In genomic region chr11:125110996-125111340, GRCh38 we compare ENCODE assay signal across 8 cellular contexts. TPM values are rescaled to one million over a fixed set of nuclear protein-coding genes. Genes with fewer than 3 reads are reported as not detected.
A peak's percentile ranks its signal among the peaks of the same experiment; 100 is the strongest.
DNase-seq lines count a peak whose midpoint lies in the region; ATAC-seq, FAIRE-seq and TF ChIP-seq lines count a peak whose summit lies in the region.

No MANE protein-coding gene starts in this region.

- H4K20me1 ChIP-seq in OCI-LY1 (ENCODE audit: insufficient read depth, low read length) = no peaks in the 10 kb centered on the region

- H2AFZ ChIP-seq in OCI-LY1 (ENCODE audit: low read length) = no peak overlapping the region

- H3K4me3 ChIP-seq in A549 (peak overlapping the region; percentile 63), OCI-LY1 (ENCODE audit: low read depth, low read length, poor library complexity, severe bottlenecking) (peak overlapping the region; percentile 93), muscle layer of duodenum (ENCODE audit: low read depth in 1 of 2, low read length in 2 of 2) (peak overlapping the region; percentile 82 to 99)

- 2% methylated on average over 9 of the region's 9 CpGs for WGBS in A549 (ENCODE audit: missing lambda C conversion rate)

- POLR2A ChIA-PET in A549 (lab: Yijun Ruan, JAX) = interaction anchor here (1.1 kb wide), 1 partner anchor 15 kb away, joined by 3 read pairs; no protein-coding TSS in a partner anchor

- H3K36me3 ChIP-seq in ES-I3 (ENCODE audit: insufficient read depth, low read length) (no peaks in the 10 kb centered on the region), OCI-LY1 (ENCODE audit: insufficient read depth, low read length) (peaks cover 6% of the 10 kb centered on the region), muscle layer of duodenum (ENCODE audit: control insufficient read depth in 1 of 2, insufficient read depth in 2 of 2, low read length in 2 of 2) (no peaks in the 10 kb centered on the region)

- H3K9me3 ChIP-seq in A549 (peaks cover 12% of the 10 kb centered on the region; the same call in 2 of the 3 replicates), ES-I3 (ENCODE audit: control insufficient read depth, insufficient read depth, low read length) (peaks cover 6% of the 10 kb centered on the region), OCI-LY1 (ENCODE audit: low read length) (0 out of 2 replicates have a peak, but pooled peaks cover 2% of the 10 kb centered on the region), muscle layer of duodenum (ENCODE audit: control insufficient read depth in 1 of 2, low read length in 2 of 2) (no peaks in the 10 kb centered on the region)

- peak overlapping the region; percentile 71 for H3K4me2 ChIP-seq in A549
- H3K4me2 ChIP-seq in OCI-LY1 (ENCODE audit: low read length) = peak overlapping the region; percentile 92

- TF ChIP-seq POLR2A in A549 (IDR thresholded peaks at IDR 0.05; ENCODE audit: low read length) = no peak

- H3K27ac ChIP-seq in A549 = peak overlapping the region; percentile 74 to 93
- H3K27ac ChIP-seq in OCI-LY1 (ENCODE audit: low read depth, low read length, poor library complexity, severe bottlenecking) = peak overlapping the region; percentile 37
- H3K27ac ChIP-seq in muscle layer of duodenum (ENCODE audit: low read length) = peak overlapping the region; percentile 83

- H3F3A ChIP-seq in OCI-LY1 (ENCODE audit: insufficient read depth, low read length) = no peaks in the 10 kb centered on the region

- no peak for TF ChIP-seq EP300 in A549 (IDR thresholded peaks at IDR 0.05)

- H3K27me3 ChIP-seq in OCI-LY1 (ENCODE audit: insufficient read depth, low read length) (no peaks in the 10 kb centered on the region), muscle layer of duodenum (ENCODE audit: low read depth, low read length) (no peaks in the 10 kb centered on the region)

- TF ChIP-seq CTCF in A549 (IDR thresholded peaks at IDR 0.05) (no peak), OCI-LY1 (IDR thresholded peaks at IDR 0.05; ENCODE audit: low read length) (no peak)

- TF ChIP-seq RAD21 in A549 (conservative IDR thresholded peaks at IDR 0.05 in 1 of 2, IDR thresholded peaks at IDR 0.05 in 1 of 2) = no peak

- H3K9ac ChIP-seq in ES-I3 (ENCODE audit: low read depth, low read length) = peak overlapping the region; percentile 99
- peak overlapping the region; percentile 84 for H3K9ac ChIP-seq in OCI-LY1 (ENCODE audit: low read length)

- DNase-seq in A549 (ENCODE audit: low read depth in 1 of 2, low spot score in 1 of 2) (peak in 1 of 2 experiments; percentile 5), cerebellum (ENCODE audit: low spot score) (peak; percentile 25), middle frontal gyrus (ENCODE audit: extremely low spot score, low spot score) (no peak)

- peaks cover 12% of the 10 kb centered on the region; the same call in 2 of the 3 replicates for H3K4me1 ChIP-seq in A549
- no peaks in the 10 kb centered on the region for H3K4me1 ChIP-seq in ES-I3 (ENCODE audit: insufficient read depth, low read length)
- H3K4me1 ChIP-seq in OCI-LY1 (ENCODE audit: insufficient read depth, low read length, severe bottlenecking) = peaks cover 21% of the 10 kb centered on the region
- peaks cover 0 to 12% of the 10 kb centered on the region in 2 donors for H3K4me1 ChIP-seq in muscle layer of duodenum (ENCODE audit: control insufficient read depth in 1 of 2, insufficient read depth in 2 of 2, low read length in 2 of 2)

- H3K9me2 ChIP-seq in OCI-LY1 (ENCODE audit: low read depth, low read length) = no peaks in the 10 kb centered on the region

- no peak for FAIRE-seq in A549 (lab: Jason Lieb, UNC)

- ATAC-seq in A549 (peak; percentile 21 to 46; a peak in 5 of 6 replicates), HG02610 (IDR thresholded peaks at IDR 0.05; ENCODE audit: unreplicated experiment) (no peak), GM19452 (IDR thresholded peaks at IDR 0.05; ENCODE audit: unreplicated experiment) (no peak)

- H3K79me2 ChIP-seq in OCI-LY1 (ENCODE audit: insufficient read depth, low read length) = no peaks in the 10 kb centered on the region

- CTCF ChIA-PET in A549 (lab: Yijun Ruan, JAX) = interaction anchor here (3.4 kb wide), 1 partner anchor 13 kb away, joined by 19 read pairs; no protein-coding TSS in a partner anchor

TF ChIP-seq in A549, 52 proteins besides CTCF, POLR2A, EP300 and RAD21:
- TF ChIP-seq PHF8 (IDR thresholded peaks at IDR 0.05; ENCODE audit: borderline replicate concordance, low read depth) (no peak), CHD2 (IDR thresholded peaks at IDR 0.05; ENCODE audit: low read length, partially characterized antibody) (no peak), NPAS2 (CRISPR knock-in tag; IDR thresholded peaks at IDR 0.05; ENCODE audit: borderline replicate concordance) (no peak), MAX (IDR thresholded peaks at IDR 0.05) (no peak), ZNF302 (CRISPR knock-in tag; IDR thresholded peaks at IDR 0.05) (no peak)

RNA-seq across cellular contexts. Expression of gene TMEM218, which starts 0.5 kb away (rescaled TPM):
- polyA plus RNA-seq in A549 (2011; rRNA removed) (31.3 and 34.6 TPM in 2 replicates), A549 (2017; fragmentation: RNase III; extraction: RNeasy Plus Mini Kit Qiagen cat#74134 plus additional on column Dnase treatment) (27.5 to 31.4 TPM (median 29.1 TPM) in 3 replicates)
- polyA plus RNA-seq in A549 (2012; cell fraction: cytosol; rRNA removed) = 22.6 and 26.0 TPM in 2 replicates
- polyA plus RNA-seq in A549 (2012; cell fraction: nucleus; rRNA removed) = 17.9 and 30.3 TPM in 2 replicates
- polyA minus RNA-seq in A549 (2011; rRNA and poly(A)+ RNA removed) = 10.5 and 12.5 TPM in 2 replicates
- total RNA-seq in cerebellum = 22.0 TPM

RNA-seq across cellular contexts. Expression of gene SLC37A2, which starts 47.9 kb away (rescaled TPM):
- polyA plus RNA-seq in A549 (2011; rRNA removed) (0.13 and 0.20 TPM in 2 replicates), A549 (2017; fragmentation: RNase III; extraction: RNeasy Plus Mini Kit Qiagen cat#74134 plus additional on column Dnase treatment) (0.07 to 0.14 TPM (median 0.08 TPM) in 3 replicates)
- polyA plus RNA-seq in A549 (2012; cell fraction: cytosol; rRNA removed) = 0.08 and 0.14 TPM in 2 replicates
- polyA plus RNA-seq in A549 (2012; cell fraction: nucleus; rRNA removed) = 0.43 and 0.77 TPM in 2 replicates
- polyA minus RNA-seq in A549 (2011; rRNA and poly(A)+ RNA removed) = 0.15 and 0.95 TPM in 2 replicates
- total RNA-seq in cerebellum = 1.8 TPM

RNA-seq across cellular contexts. Expression of gene PKNOX2, which starts 53.6 kb away (rescaled TPM):
- not detected in 2 replicates for polyA plus RNA-seq in A549 (2011; rRNA removed)
- not detected in 2 replicates for polyA plus RNA-seq in A549 (2012; cell fraction: cytosol; rRNA removed)
- polyA plus RNA-seq in A549 (2012; cell fraction: nucleus; rRNA removed) = not detected in 2 replicates
- not detected in 3 replicates for polyA plus RNA-seq in A549 (2017; fragmentation: RNase III; extraction: RNeasy Plus Mini Kit Qiagen cat#74134 plus additional on column Dnase treatment)
- polyA minus RNA-seq in A549 (2011; rRNA and poly(A)+ RNA removed) = not detected in 2 replicates
- 6.4 TPM for total RNA-seq in cerebellum

Comparison
In these comparisons a context has a peak if more than half of its experiments do, and no peak if none do; other contexts are left out.
1. ATAC-seq: peak in A549 (2 of 2); none in HG02610 (single experiment) and GM19452 (single experiment).
2. Peak in every context shown above with its lines, with median percentiles within 50 percentile points of each other: H3K27ac ChIP-seq and H3K4me3 ChIP-seq.